Comparison of ENCODE assay signal across 19 cellular contexts in genomic region chr15:53446376-53446775, GRCh38.
DNase-seq lines count a peak whose midpoint lies in the region; ATAC-seq and TF ChIP-seq lines count a peak whose summit lies in the region.
"Had no signal": no experiment of that assay in that cellular context is flagged by ENCODE, and none has a peak within 500 bp of the region (broad histone marks: within the 10 kb centered on the region; RNA-seq: fewer than 3 reads in every experiment).

No MANE protein-coding gene starts in this region.

- peaks cover 55% of the 10 kb centered on the region for H3K4me1 ChIP-seq in body of pancreas
- H3K4me1 ChIP-seq in transverse colon = peaks cover 0 to 6% (median 0%) of the 10 kb centered on the region in 4 donors
- no peaks in the 10 kb centered on the region for H3K4me1 ChIP-seq in esophagus muscularis mucosa
- H3K4me1 ChIP-seq: Peyer's patch had no signal

- H3K4me3 ChIP-seq in body of pancreas (no peak overlapping the region), transverse colon (no peak overlapping the region), coronary artery (no peak overlapping the region), esophagus muscularis mucosa (no peak overlapping the region)
- H3K4me3 ChIP-seq: GM23338, Peyer's patch had no signal

- TF ChIP-seq EP300 in transverse colon (IDR thresholded peaks at IDR 0.05; ENCODE audit: low read depth) = no peak
- no peak for TF ChIP-seq EP300 in esophagus muscularis mucosa (IDR thresholded peaks at IDR 0.05)

- H3K36me3 ChIP-seq in body of pancreas (replicated peaks in 1 of 2; ENCODE audit: insufficient read depth in 1 of 2, low read depth in 2 of 2) (no peaks in the 10 kb centered on the region), transverse colon (no peaks in the 10 kb centered on the region), esophagus muscularis mucosa (no peaks in the 10 kb centered on the region)
- H3K36me3 ChIP-seq: Peyer's patch had no signal

- TF ChIP-seq POLR2A in body of pancreas (IDR thresholded peaks at IDR 0.05) (no peak), transverse colon (IDR thresholded peaks at IDR 0.05) (no peak), esophagus muscularis mucosa (IDR thresholded peaks at IDR 0.05; ENCODE audit: low read depth) (no peak)

- in situ Hi-C loops in transverse colon (cut with MboI; ENCODE audit: low pct_ligation_motif_present in 1 of 4, low pct_unique_long_range_greater_than_20kb in 1 of 4, low sequenced_read_pairs in 3 of 4) = no loop called here

- H3K27ac ChIP-seq in body of pancreas = peak overlapping the region in 3 of 4 donors; percentile 18 to 95 (median 86)
- no peak overlapping the region for H3K27ac ChIP-seq in transverse colon
- H3K27ac ChIP-seq in coronary artery = no peak overlapping the region
- H3K27ac ChIP-seq in esophagus muscularis mucosa (replicated peaks in 1 of 4) = no peak overlapping the region
- H3K27ac ChIP-seq: HL-60, Peyer's patch had no signal

- H3K9me3 ChIP-seq in body of pancreas (no peaks in the 10 kb centered on the region), transverse colon (no peaks in the 10 kb centered on the region), esophagus muscularis mucosa (no peaks in the 10 kb centered on the region)
- H3K9me3 ChIP-seq: Peyer's patch had no signal

- no peaks in the 10 kb centered on the region for H3K27me3 ChIP-seq in body of pancreas
- H3K27me3 ChIP-seq in transverse colon = no peaks in the 10 kb centered on the region
- H3K27me3 ChIP-seq in esophagus muscularis mucosa = no peaks in the 10 kb centered on the region
- H3K27me3 ChIP-seq: Peyer's patch had no signal

- 3 to 4% methylated on average over 1 of the region's 1 CpG for WGBS in body of pancreas, 2 donors
- 8 to 18% methylated on average over 1 of the region's 1 CpG for WGBS in transverse colon (ENCODE audit: low coverage in 1 of 2), 2 donors
- WGBS in esophagus muscularis mucosa = 41% methylated on average over 1 of the region's 1 CpG

- intact Hi-C loops in body of pancreas (cut with DNase I) (no loop called here), transverse colon (cut with DNase I; ENCODE audit: low total_unique reads) (no loop called here), esophagus muscularis mucosa (cut with DNase I) (no loop called here)

- ATAC-seq in body of pancreas = no peak
- ATAC-seq: GM23338, HCT116, SK-N-SH treated with all-trans-retinoic acid at 6 μM for 48 hours had no signal

- DNase-seq in NCI-H82 (lab: John Stamatoyannopoulos, UW) = peak; percentile 38
- no peak for DNase-seq in NCI-H82 treated with DMSO at 0.1 percent for 48 hours (lab: John Stamatoyannopoulos, UW; ENCODE audit: unreplicated experiment)
- DNase-seq in NCI-H1105 treated with DMSO at 0.1 percent for 48 hours (lab: John Stamatoyannopoulos, UW) = peak; percentile 48
- DNase-seq in body of pancreas = peak; percentile 47 to 70 (median 53)
- DNase-seq in transverse colon = peak; percentile 13
- no peak for DNase-seq in coronary artery (ENCODE audit: low spot score)
- no peak for DNase-seq in esophagus muscularis mucosa (ENCODE audit: extremely low spot score)
- DNase-seq: CD4-positive, CD25-positive, alpha-beta regulatory T cell; GF-D8; NCI-H187 treated with DMSO at 0.1 percent for 48 hours; NCI-H526 treated with DMSO at 0.1 percent for 48 hours; Peyer's patch; Right ventricle myocardium superior; T-helper 1 cell; T1000 had no signal

- TF ChIP-seq CTCF in body of pancreas (IDR thresholded peaks at IDR 0.05) (no peak), transverse colon (IDR thresholded peaks at IDR 0.05) (no peak), coronary artery (IDR thresholded peaks at IDR 0.05) (no peak), esophagus muscularis mucosa (IDR thresholded peaks at IDR 0.05) (no peak)

Comparison
In these comparisons a context has a peak if more than half of its experiments do, and no peak if none do; other contexts are left out.
1. DNase-seq: peak in NCI-H82 (single experiment), NCI-H1105 treated with DMSO at 0.1 percent for 48 hours (single experiment), body of pancreas (4 of 4) and transverse colon (single experiment); none in NCI-H82 treated with DMSO at 0.1 percent for 48 hours (single experiment), coronary artery (single experiment) and esophagus muscularis mucosa (single experiment).
2. H3K27ac ChIP-seq: peak in body of pancreas (3 of 4); none in transverse colon (0 of 4), coronary artery (0 of 2) and esophagus muscularis mucosa (0 of 4).